9 cellular contexts compared by ENCODE assay signal in genomic region chr5:135456238-135457099, GRCh38. TPM values are rescaled to one million over a fixed set of nuclear protein-coding genes. Genes with fewer than 3 reads are reported as not detected.
DNase-seq lines count a peak whose midpoint lies in the region; ATAC-seq and TF ChIP-seq lines count a peak whose summit lies in the region.
"Had no signal": no experiment of that assay in that cellular context is flagged by ENCODE, and none has a peak within 500 bp of the region (broad histone marks: within the 10 kb centered on the region; RNA-seq: fewer than 3 reads in every experiment).

No MANE protein-coding gene starts in this region.

- no peaks in the 10 kb centered on the region for H3K9me3 ChIP-seq in heart left ventricle

- peak overlapping the region in 1 of 12 donors; percentile 70 for H3K27ac ChIP-seq in heart left ventricle
- H3K27ac ChIP-seq: cardiac muscle cell had no signal

- no peak for TF ChIP-seq CTCF in GM13976 (IDR thresholded peaks at IDR 0.05; ENCODE audit: borderline replicate concordance, control extremely low read depth, extremely low read depth, insufficient read depth, missing control alignments)
- no peak for TF ChIP-seq CTCF in heart left ventricle (IDR thresholded peaks at IDR 0.05)

- DNase-seq in GM13976 (ENCODE audit: low spot score) (peak; percentile 59), RKO (ENCODE audit: low spot score) (peak; percentile 56), heart left ventricle (peak in 2 of 5 donors; percentile 62 to 71), cerebellar nuclear complex (lab: John Stamatoyannopoulos, UW) (no peak), Kasumi-1 (lab: John Stamatoyannopoulos, UW) (no peak)
- no peak for DNase-seq in activated naive CD4-positive, alpha-beta T cell treated with Interleukin-2 at 50 U/mL for 16 hours
- no peak for DNase-seq in stimulated activated CD4-positive, alpha-beta T cell treated with anti-CD3 and anti-CD28 coated beads, Interleukin-2, amount 100 ng/mL, for 24 hours

- H3K4me1 ChIP-seq in heart left ventricle, result peaks cover 0 to 30% (median 0%) of the 10 kb centered on the region in 12 donors

- TF ChIP-seq POLR2A in heart left ventricle (IDR thresholded peaks at IDR 0.05), result no peak

- in situ Hi-C loops in GM13976 (cut with MboI; ENCODE audit: low sequenced_read_pairs, unreplicated experiment), result loop anchor here (25.0 kb wide), 1 partner anchor 381 kb away; the partner anchor contains the start of gene SLC25A48

- ATAC-seq in HG02623 (IDR thresholded peaks at IDR 0.05; ENCODE audit: unreplicated experiment), result peak; percentile 53
- ATAC-seq in heart left ventricle, result peak; percentile 16 to 86 (median 82)

- no peaks in the 10 kb centered on the region for H3K36me3 ChIP-seq in heart left ventricle
- H3K36me3 ChIP-seq: cardiac muscle cell had no signal

- intact Hi-C loops in heart left ventricle (cut with DNase I), result no loop called here

- H3K4me3 ChIP-seq in heart left ventricle, result no peak overlapping the region
- H3K4me3 ChIP-seq: cardiac muscle cell had no signal

- peaks cover 0 to 13% (median 3%) of the 10 kb centered on the region in 9 donors for H3K27me3 ChIP-seq in heart left ventricle

- 74 to 89% (median 85%) methylated on average over 12 of the region's 12 CpGs for WGBS in heart left ventricle, 4 donors

RNA-seq across cellular contexts. Expression of gene TIFAB, which starts 4.3 kb away (rescaled TPM):
- total RNA-seq in heart left ventricle, result 1 to 10 TPM in 1 of 9 donors, under 1 TPM in 2, not detected in 6; 0.08 to 1.3 (median 0.68) TPM
- polyA plus RNA-seq in heart left ventricle, result under 1 TPM in 1 of 2 donors, not detected in 1; 0.01 TPM
- total RNA-seq: cardiac muscle cell had no signal
- polyA plus RNA-seq: cardiac muscle cell had no signal

RNA-seq across cellular contexts. Expression of gene DCANP1, which starts 9.3 kb away (rescaled TPM):
- total RNA-seq in heart left ventricle, result under 1 TPM in 1 of 9 donors, not detected in 8; 0.11 TPM
- polyA plus RNA-seq in heart left ventricle, result not detected
- total RNA-seq: cardiac muscle cell had no signal
- polyA plus RNA-seq: cardiac muscle cell had no signal

RNA-seq across cellular contexts. Expression of gene MACROH2A1, which starts 57.4 kb away (rescaled TPM):
- total RNA-seq in heart left ventricle, result 100 to 1,000 TPM in 5 of 9 donors, 10 to 100 TPM in 4; 86.5 to 170 (median 112) TPM
- 100 to 1,000 TPM; 111 to 155 TPM for polyA plus RNA-seq in heart left ventricle

Comparison
In these comparisons a context has a peak if more than half of its experiments do, and no peak if none do; other contexts are left out.
1. DNase-seq: peak in GM13976 (single experiment) and RKO (single experiment); none in cerebellar nuclear complex (0 of 2), Kasumi-1 (0 of 2), activated naive CD4-positive, alpha-beta T cell treated with Interleukin-2 at 50 U/mL for 16 hours (single experiment) and stimulated activated CD4-positive, alpha-beta T cell treated with anti-CD3 and anti-CD28 coated beads, Interleukin-2, amount 100 ng/mL, for 24 hours (0 of 2).